In genomic region chr2:58920001-58920400, GRCh38 we compare ENCODE assay signal across 28 cellular contexts.
DNase-seq lines count a peak whose midpoint lies in the region; ATAC-seq and TF ChIP-seq lines count a peak whose summit lies in the region.
"Had no signal": no experiment of that assay in that cellular context is flagged by ENCODE, and none has a peak within 500 bp of the region (broad histone marks: within the 10 kb centered on the region; RNA-seq: fewer than 3 reads in every experiment).

No MANE protein-coding gene starts in this region.

- H3K4me3 ChIP-seq in AG10803 (ENCODE audit: low read length) (no peak overlapping the region), SJSA1 (no peak overlapping the region), fibroblast of mammary gland (ENCODE audit: control insufficient read depth, low read depth, low read length) (no peak overlapping the region)
- H3K4me3 ChIP-seq: K562 had no signal

- H3K9me3 Mint-ChIP-seq in stimulated activated naive CD8-positive, alpha-beta T cell treated with anti-CD3 and anti-CD28 coated beads, Interleukin-15, amount 100 ng/mL, for 72 hours: no peaks in the 10 kb centered on the region

- peaks cover 7% of the 10 kb centered on the region for H3K27me3 Mint-ChIP-seq in stimulated activated naive CD8-positive, alpha-beta T cell treated with anti-CD3 and anti-CD28 coated beads, Interleukin-15, amount 100 ng/mL, for 72 hours

- H3K4me3 Mint-ChIP-seq in stimulated activated naive CD8-positive, alpha-beta T cell treated with anti-CD3 and anti-CD28 coated beads, Interleukin-15, amount 100 ng/mL, for 72 hours: no peak overlapping the region
- H3K4me3 Mint-ChIP-seq: CD4-positive, alpha-beta memory T cell had no signal

- H3K36me3 ChIP-seq in SJSA1: no peaks in the 10 kb centered on the region

- H3K27ac Mint-ChIP-seq in stimulated activated naive CD8-positive, alpha-beta T cell treated with anti-CD3 and anti-CD28 coated beads, Interleukin-15, amount 100 ng/mL, for 72 hours: no peak overlapping the region
- H3K27ac Mint-ChIP-seq: CD4-positive, alpha-beta memory T cell had no signal

- peak overlapping the region; percentile 90 for H3K27ac ChIP-seq in SJSA1
- H3K27ac ChIP-seq: RWPE1 had no signal

- no peaks in the 10 kb centered on the region for H3K9me3 ChIP-seq in SJSA1 (replicated peaks)
- H3K9me3 ChIP-seq: Caco-2 had no signal

- ATAC-seq in stimulated activated naive CD8-positive, alpha-beta T cell treated with anti-CD3 and anti-CD28 coated beads, Interleukin-15, amount 100 ng/mL, for 72 hours: no peak
- ATAC-seq in GM21619 (IDR thresholded peaks at IDR 0.05; ENCODE audit: unreplicated experiment): no peak
- ATAC-seq: HCT116, HepG2, K562, Panc1 had no signal

- no peaks in the 10 kb centered on the region for H3K4me1 Mint-ChIP-seq in stimulated activated naive CD8-positive, alpha-beta T cell treated with anti-CD3 and anti-CD28 coated beads, Interleukin-15, amount 100 ng/mL, for 72 hours
- H3K4me1 Mint-ChIP-seq: CD4-positive, alpha-beta memory T cell had no signal

- H3K4me1 ChIP-seq in SJSA1 (replicated peaks): peaks cover 64% of the 10 kb centered on the region
- H3K4me1 ChIP-seq: Caco-2 had no signal

- H3K27me3 ChIP-seq in SJSA1 (replicated peaks): no peaks in the 10 kb centered on the region

- TF ChIP-seq CTCF in AG10803 (conservative IDR thresholded peaks at IDR 0.05; ENCODE audit: low read length): no peak
- TF ChIP-seq CTCF in fibroblast of mammary gland (conservative IDR thresholded peaks at IDR 0.05; ENCODE audit: control insufficient read depth, insufficient read depth, low read depth, low read length): no peak

- peak; percentile 66 for DNase-seq in AG10803 (ENCODE audit: low read depth)
- DNase-seq in GM03348 (ENCODE audit: low spot score): peak; percentile 45
- DNase-seq in SJSA1 (ENCODE audit: low read depth in 1 of 2, low spot score in 2 of 2): peak in 1 of 2 experiments; percentile 59
- peak; percentile 46 for DNase-seq in fibroblast of mammary gland (ENCODE audit: low read depth)
- DNase-seq in stimulated activated naive CD8-positive, alpha-beta T cell treated with anti-CD3 and anti-CD28 coated beads, Interleukin-15, amount 100 ng/mL, for 72 hours: no peak
- DNase-seq in cerebellum (ENCODE audit: low spot score): no peak
- DNase-seq in cerebellar cortex (ENCODE audit: low spot score): no peak
- DNase-seq: 8988T; ACHN; AML-193; C1 segment of cervical spinal cord; Caco-2; CD4-positive, alpha-beta memory T cell; Kasumi-1; NCI-H1105; NCI-H1436 treated with DMSO at 0.1 percent for 48 hours; NCI-H187 treated with DMSO at 0.1 percent for 48 hours; NCI-H2107; NCI-H524 treated with DMSO at 0.1 percent for 48 hours; NCI-H82; SHP77; T-helper 1 cell had no signal

Comparison
In these comparisons a context has a peak if more than half of its experiments do, and no peak if none do; other contexts are left out.
1. DNase-seq: peak in AG10803 (single experiment), GM03348 (single experiment) and fibroblast of mammary gland (single experiment); none in stimulated activated naive CD8-positive, alpha-beta T cell treated with anti-CD3 and anti-CD28 coated beads, Interleukin-15, amount 100 ng/mL, for 72 hours (0 of 2), cerebellum (single experiment) and cerebellar cortex (single experiment).